23 cellular contexts compared by ENCODE assay signal in genomic region chr1:188169971-188170370, GRCh38.
"Had no signal": no experiment of that assay in that cellular context is flagged by ENCODE, and none has a peak within 500 bp of the region (broad histone marks: within the 10 kb centered on the region; RNA-seq: fewer than 3 reads in every experiment).

No MANE protein-coding gene starts in this region.

- H3K36me3 Mint-ChIP-seq: activated CD8-positive, alpha-beta memory T cell treated with anti-CD3 and anti-CD28 coated beads, Interleukin-2, amount 10 ng/mL, durations not matched to agents 7 days and 5 days; activated naive CD4-positive, alpha-beta T cell treated with anti-CD3 and anti-CD28 coated beads, Interleukin-2, amount 50 U/mL, for 24 hours; IgD-negative memory B cell had no signal

- H3K4me1 ChIP-seq: breast epithelium, colonic mucosa, Peyer's patch had no signal

- H3K27ac ChIP-seq: breast epithelium, colonic mucosa, Peyer's patch had no signal

- H3K4me3 Mint-ChIP-seq: activated B cell treated with CpG ODN at 0.5 μM for 24 hours; activated CD4-positive, alpha-beta T cell treated with anti-CD3 and anti-CD28 coated beads, Interleukin-2, amount 10 ng/mL, durations not matched to agents 24 days and 14 days; activated CD8-positive, alpha-beta memory T cell treated with anti-CD3 and anti-CD28 coated beads, Interleukin-2, amount 10 ng/mL, durations not matched to agents 7 days and 5 days; activated naive CD4-positive, alpha-beta T cell treated with anti-CD3 and anti-CD28 coated beads, Interleukin-2, amount 50 U/mL, for 24 hours; activated T-cell treated with anti-CD3 and anti-CD28 coated beads, Interleukin-2, amount 50 U/mL, for 24 hours; activated T-helper 1 cell treated with anti-CD3 and anti-CD28 coated beads, Interleukin-12 subunit alpha, Interleukin-12 subunit beta, Interleukin-2, Interleukin-4 antibody, amounts not matched to agents 30 ng/mL and 10 ng/mL and 1 ng/mL, durations not matched to agents 14 hours and 24 hours and 36 hours; IgD-negative memory B cell; T-helper 1 cell treated with Interleukin-12 subunit alpha and Interleukin-12 subunit beta and Interleukin-4 antibody, amounts not matched to agents 30 μg/mL and 1 μg/mL, for 36 hours had no signal

- H3K36me3 ChIP-seq: breast epithelium, colonic mucosa, MG63, Peyer's patch had no signal

- DNase-seq: activated B cell treated with CpG ODN at 0.5 μM for 24 hours; activated CD4-positive, alpha-beta T cell treated with anti-CD3 and anti-CD28 coated beads for 1 hour; activated CD4-positive, alpha-beta T cell treated with anti-CD3 and anti-CD28 coated beads, Interleukin-2, amount 10 ng/mL, durations not matched to agents 24 days and 14 days; activated CD4-positive, alpha-beta T cell treated with anti-CD3 and anti-CD28 coated beads, Interleukin-2, amount 50 U/mL, for 48 hours; activated CD8-positive, alpha-beta memory T cell treated with anti-CD3 and anti-CD28 coated beads, Interleukin-2, amount 10 ng/mL, durations not matched to agents 7 days and 5 days; activated effector memory CD4-positive, alpha-beta T cell treated with Interleukin-2 at 50 U/mL for 16 hours; activated naive CD4-positive, alpha-beta T cell; activated T-cell treated with anti-CD3 and anti-CD28 coated beads, Interleukin-2, amount 50 U/mL, for 24 hours; aorta; caudate nucleus; colonic mucosa; KG1; MG63; MV-4-11; NCI-H187; NCI-H510A treated with DMSO at 0.1 percent for 48 hours; Peyer's patch; SHP77 treated with DMSO at 0.1 percent for 48 hours had no signal

- H3K9me3 Mint-ChIP-seq: activated CD4-positive, alpha-beta T cell treated with anti-CD3 and anti-CD28 coated beads, Interleukin-2, amount 10 ng/mL, durations not matched to agents 24 days and 14 days; activated T-helper 1 cell treated with anti-CD3 and anti-CD28 coated beads, Interleukin-12 subunit alpha, Interleukin-12 subunit beta, Interleukin-2, Interleukin-4 antibody, amounts not matched to agents 30 ng/mL and 10 ng/mL and 1 ng/mL, durations not matched to agents 14 hours and 24 hours and 36 hours had no signal

- H3K9me3 ChIP-seq: breast epithelium, colonic mucosa, MG63, Peyer's patch had no signal

- H3K4me1 Mint-ChIP-seq: activated B cell treated with CpG ODN at 0.5 μM for 24 hours; activated CD4-positive, alpha-beta T cell treated with anti-CD3 and anti-CD28 coated beads, Interleukin-2, amount 10 ng/mL, durations not matched to agents 24 days and 14 days; activated CD8-positive, alpha-beta memory T cell treated with anti-CD3 and anti-CD28 coated beads, Interleukin-2, amount 10 ng/mL, durations not matched to agents 7 days and 5 days; activated naive CD4-positive, alpha-beta T cell treated with anti-CD3 and anti-CD28 coated beads, Interleukin-2, amount 50 U/mL, for 24 hours; IgD-negative memory B cell had no signal

- ATAC-seq: activated CD8-positive, alpha-beta memory T cell treated with anti-CD3 and anti-CD28 coated beads, Interleukin-2, amount 10 ng/mL, durations not matched to agents 7 days and 5 days had no signal

- H3K27me3 Mint-ChIP-seq: activated B cell treated with CpG ODN at 0.5 μM for 24 hours; activated CD4-positive, alpha-beta T cell treated with anti-CD3 and anti-CD28 coated beads, Interleukin-2, amount 10 ng/mL, durations not matched to agents 24 days and 14 days; activated CD8-positive, alpha-beta memory T cell treated with anti-CD3 and anti-CD28 coated beads, Interleukin-2, amount 10 ng/mL, durations not matched to agents 7 days and 5 days; activated naive CD4-positive, alpha-beta T cell treated with anti-CD3 and anti-CD28 coated beads, Interleukin-2, amount 50 U/mL, for 24 hours; activated T-cell treated with anti-CD3 and anti-CD28 coated beads, Interleukin-2, amount 50 U/mL, for 24 hours; IgD-negative memory B cell had no signal

- H3K27me3 ChIP-seq: breast epithelium, colonic mucosa, MG63, Peyer's patch had no signal

- H3K4me3 ChIP-seq: breast epithelium, colonic mucosa, MG63, Peyer's patch had no signal

- H3K27ac Mint-ChIP-seq: activated B cell treated with CpG ODN at 0.5 μM for 24 hours; activated CD4-positive, alpha-beta T cell treated with anti-CD3 and anti-CD28 coated beads, Interleukin-2, amount 10 ng/mL, durations not matched to agents 24 days and 14 days; activated CD8-positive, alpha-beta memory T cell treated with anti-CD3 and anti-CD28 coated beads, Interleukin-2, amount 10 ng/mL, durations not matched to agents 7 days and 5 days; activated naive CD4-positive, alpha-beta T cell treated with anti-CD3 and anti-CD28 coated beads, Interleukin-2, amount 50 U/mL, for 24 hours; activated T-cell treated with anti-CD3 and anti-CD28 coated beads, Interleukin-2, amount 50 U/mL, for 24 hours; activated T-helper 1 cell treated with anti-CD3 and anti-CD28 coated beads, Interleukin-12 subunit alpha, Interleukin-12 subunit beta, Interleukin-2, Interleukin-4 antibody, amounts not matched to agents 30 ng/mL and 10 ng/mL and 1 ng/mL, durations not matched to agents 14 hours and 24 hours and 36 hours; IgD-negative memory B cell; T-helper 1 cell treated with Interleukin-12 subunit alpha and Interleukin-12 subunit beta and Interleukin-4 antibody, amounts not matched to agents 30 μg/mL and 1 μg/mL, for 36 hours had no signal
